Comparison of ENCODE assay signal across 1 cellular context in the genomic region with DNA sequence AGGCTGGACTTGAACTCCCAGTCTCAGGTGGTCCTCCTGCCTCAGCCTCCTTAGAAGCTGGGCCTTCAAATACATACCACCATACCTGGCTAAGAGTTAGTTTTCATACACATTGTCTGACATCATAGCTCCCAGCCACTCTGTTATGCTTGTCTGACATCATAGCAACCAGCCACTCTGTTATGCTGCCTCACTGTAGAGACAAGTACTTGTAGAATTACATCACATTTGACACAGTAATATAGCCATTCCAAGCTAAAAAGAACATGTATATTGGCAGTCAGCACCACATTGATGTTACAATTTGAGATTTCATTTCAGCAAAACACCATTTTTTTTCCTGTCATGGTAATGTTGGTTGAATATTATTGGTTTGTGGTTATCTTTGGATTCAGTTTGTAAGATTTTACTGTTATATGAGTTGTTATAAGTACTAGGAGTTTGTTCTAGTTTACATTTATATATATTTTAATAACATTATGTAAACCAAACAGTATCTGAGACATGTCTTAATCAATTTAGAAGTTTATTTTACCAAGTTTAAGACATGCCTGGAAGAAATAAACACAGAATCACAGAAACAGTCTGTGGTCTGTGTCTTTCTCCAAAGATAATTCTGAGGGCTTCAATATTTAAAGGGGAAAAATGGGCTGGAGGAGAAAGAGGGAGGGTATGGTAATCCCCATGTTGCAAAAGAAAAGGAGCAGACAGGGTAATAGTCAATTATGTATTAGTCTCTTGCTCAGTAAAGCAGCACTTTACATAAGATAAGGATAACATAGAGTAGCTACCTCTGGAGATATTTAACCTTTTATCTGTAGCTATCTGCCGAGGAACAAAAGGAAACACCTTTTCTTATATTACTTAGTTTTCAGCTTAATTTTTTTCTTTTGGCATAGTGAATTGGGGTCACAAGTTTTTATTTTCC.
TF ChIP-seq lines count a peak whose summit lies in the region.

No MANE protein-coding gene starts in this region.

TF ChIP-seq in HepG2, 621 proteins besides CTCF, POLR2A, EP300 and RAD21:
- TF ChIP-seq CHD2 (IDR thresholded peaks at IDR 0.05; ENCODE audit: low read depth, low read length) = no peak
- TF ChIP-seq ZBTB21 (CRISPR knock-in tag; IDR thresholded peaks at IDR 0.05) = peak; percentile 65; the same call in 1 of the 2 replicates
- no peak for TF ChIP-seq CBX1 (IDR thresholded peaks at IDR 0.05; ENCODE audit: low read depth)
